ENCODE assay signal across 1 cellular context in genomic region chr9:127741831-127742434, GRCh38.
TF ChIP-seq lines count a peak whose summit lies in the region.

No MANE protein-coding gene starts in this region.

TF ChIP-seq in K562, 482 proteins besides CTCF, POLR2A, EP300 and RAD21 (continues in another document):
- TF ChIP-seq TAF15 (IDR thresholded peaks at IDR 0.05; ENCODE audit: low read depth, low read length) (no peak), MXI1 (IDR thresholded peaks at IDR 0.05; ENCODE audit: low read depth, low read length) (no peak), SMARCE1 (IDR thresholded peaks at IDR 0.05) (0 out of 2 replicates have a peak, but pooled peaks have one; percentile 52), PTTG1 (tag; IDR thresholded peaks at IDR 0.05; ENCODE audit: low read depth) (no peak), NR1H2 (CRISPR knock-in tag; IDR thresholded peaks at IDR 0.05) (no peak), NFIC (IDR thresholded peaks at IDR 0.05) (no peak), ELF1 (tag; IDR thresholded peaks at IDR 0.05) (no peak), ZNF165 (CRISPR knock-in tag; IDR thresholded peaks at IDR 0.05; ENCODE audit: borderline replicate concordance) (no peak), ZBTB1 (CRISPR knock-in tag; IDR thresholded peaks at IDR 0.05; ENCODE audit: borderline replicate concordance, low read depth) (no peak), TRIM25 (IDR thresholded peaks at IDR 0.05; ENCODE audit: borderline replicate concordance) (peak; percentile 90; the same call in 1 of the 2 replicates), ZNF232 (CRISPR knock-in tag; IDR thresholded peaks at IDR 0.05) (no peak), TAF1 (IDR thresholded peaks at IDR 0.05; ENCODE audit: control insufficient read depth, extremely low read depth, insufficient read depth, low read length, severe bottlenecking) (no peak), POLR3G (IDR thresholded peaks at IDR 0.05; ENCODE audit: extremely low read depth, insufficient read length, insufficient replicate concordance) (no peak), FOXO4 (CRISPR knock-in tag; IDR thresholded peaks at IDR 0.05) (no peak), ZNF511 (CRISPR knock-in tag; IDR thresholded peaks at IDR 0.05) (no peak), CHAMP1 (IDR thresholded peaks at IDR 0.05) (no peak), ELF4 (CRISPR knock-in tag; IDR thresholded peaks at IDR 0.05) (no peak), CTCFL (IDR thresholded peaks at IDR 0.05; ENCODE audit: borderline replicate concordance, insufficient read depth, low read depth, low read length, poor library complexity, severe bottlenecking) (no peak), CREB3L1 (IDR thresholded peaks at IDR 0.05; ENCODE audit: borderline replicate concordance, low read depth) (no peak), SIN3A (IDR thresholded peaks at IDR 0.05; ENCODE audit: borderline replicate concordance in 2 of 2, control insufficient read depth in 1 of 2, low read depth in 2 of 2, low read length in 2 of 2) (no peak), ZNF143 (CRISPR knock-in tag; IDR thresholded peaks at IDR 0.05) (0 out of 2 replicates have a peak, but pooled peaks have one; percentile 31), PCBP1 (IDR thresholded peaks at IDR 0.05; ENCODE audit: low read depth, low read length, poor library complexity, severe bottlenecking) (peak; percentile 48), ZNF79 (CRISPR knock-in tag; IDR thresholded peaks at IDR 0.05; ENCODE audit: low read depth) (no peak), FOXK1 (CRISPR knock-in tag; IDR thresholded peaks at IDR 0.05; ENCODE audit: borderline replicate concordance) (no peak), MED1 (CRISPR knock-in tag; IDR thresholded peaks at IDR 0.05; ENCODE audit: borderline replicate concordance) (no peak), MCM5 (IDR thresholded peaks at IDR 0.05; ENCODE audit: low read depth) (no peak), NFYB (IDR thresholded peaks at IDR 0.05; ENCODE audit: extremely low read depth, insufficient read length) (peak; percentile 93), TEAD2 (tag; IDR thresholded peaks at IDR 0.05) (no peak), KLF6 (CRISPR knock-in tag; IDR thresholded peaks at IDR 0.05; ENCODE audit: borderline replicate concordance) (no peak), ZNF146 (CRISPR knock-in tag; IDR thresholded peaks at IDR 0.05; ENCODE audit: unreplicated experiment) (no peak), MAFK (IDR thresholded peaks at IDR 0.05; ENCODE audit: low read length) (peak; percentile 52; the same call in 1 of the 2 replicates), ZNF561 (CRISPR knock-in tag; conservative IDR thresholded peaks at IDR 0.05) (no peak), PHTF2 (CRISPR knock-in tag; IDR thresholded peaks at IDR 0.05) (no peak), SMARCB1 (IDR thresholded peaks at IDR 0.05; ENCODE audit: insufficient read length, low read depth) (no peak), BDP1 (IDR thresholded peaks at IDR 0.05; ENCODE audit: insufficient read depth, insufficient read length) (no peak), HSF4 (CRISPR knock-in tag; IDR thresholded peaks at IDR 0.05; ENCODE audit: borderline replicate concordance) (no peak), PKNOX1 (IDR thresholded peaks at IDR 0.05) (peak; percentile 94), SFPQ (IDR thresholded peaks at IDR 0.05; ENCODE audit: low read depth, low read length) (no peak), ELK1 (CRISPR knock-in tag; IDR thresholded peaks at IDR 0.05) (no peak), ZKSCAN8 (CRISPR knock-in tag; IDR thresholded peaks at IDR 0.05) (no peak), RBM39 (optimal IDR thresholded peaks at IDR 0.05; ENCODE audit: low read depth, low read length) (no peak), HOMEZ (CRISPR knock-in tag; IDR thresholded peaks at IDR 0.05) (no peak), ZBTB5 (IDR thresholded peaks at IDR 0.05) (no peak), FOS (IDR thresholded peaks at IDR 0.05; ENCODE audit: extremely low read depth, insufficient read length) (peak; percentile 48), TSC22D4 (tag; IDR thresholded peaks at IDR 0.05) (no peak), HLTF (IDR thresholded peaks at IDR 0.05) (0 out of 2 replicates have a peak, but pooled peaks have one; percentile 19), ZEB2 (IDR thresholded peaks at IDR 0.05) (no peak), PHB (CRISPR knock-in tag; IDR thresholded peaks at IDR 0.05) (no peak), ZNF121 (CRISPR knock-in tag; conservative IDR thresholded peaks at IDR 0.05) (no peak)
